In the genomic region with DNA sequence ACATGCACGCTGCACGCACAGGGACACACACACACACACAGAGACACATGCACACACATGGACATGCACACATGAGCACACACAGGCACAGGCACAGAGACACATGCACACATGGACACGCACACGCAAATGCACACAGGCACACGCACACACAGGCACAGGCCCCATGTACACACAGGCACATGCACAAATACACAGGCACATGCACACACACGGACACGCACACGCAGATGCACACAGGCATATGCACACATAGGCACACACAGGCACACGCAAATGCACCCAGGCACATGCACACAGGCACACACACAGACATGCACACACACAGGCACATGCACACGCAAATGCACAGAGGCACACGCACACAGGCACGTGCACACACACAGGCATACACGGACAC, we compare ENCODE assay signal across 23 cellular contexts. TPM values are rescaled to one million over a fixed set of nuclear protein-coding genes. Genes with fewer than 3 reads are reported as not detected.
"Had no signal": no experiment of that assay in that cellular context is flagged by ENCODE, and none has a peak within 500 bp of the region (broad histone marks: within the 10 kb centered on the region; RNA-seq: fewer than 3 reads in every experiment).

No MANE protein-coding gene starts in this region.

- H3K27me3 ChIP-seq: body of pancreas, dorsolateral prefrontal cortex, left lung, sigmoid colon, testis had no signal

- ATAC-seq: activated CD8-positive, alpha-beta T cell treated with anti-CD3 and anti-CD28 coated beads for 36 hours; activated T-helper 17 cell treated with anti-CD3 and anti-CD28 coated beads, Interleukin-2, amount 50 U/mL, for 72 hours; body of pancreas; left lung; stimulated activated effector memory CD8-positive, alpha-beta T cell treated with anti-CD3 and anti-CD28 coated beads, Interleukin-12 subunit alpha, Interleukin-12 subunit beta, amount 100 ng/mL, for 72 hours had no signal

- H3K27ac Mint-ChIP-seq: activated CD4-positive, alpha-beta T cell treated with anti-CD3 and anti-CD28 coated beads, Interleukin-2, amount 10 ng/mL, durations not matched to agents 24 days and 14 days; activated CD8-positive, alpha-beta T cell treated with anti-CD3 and anti-CD28 coated beads for 36 hours; activated naive CD8-positive, alpha-beta T cell treated with anti-CD3 and anti-CD28 coated beads for 36 hours; activated T-helper 17 cell treated with anti-CD3 and anti-CD28 coated beads, Interleukin-2, amount 50 U/mL, for 72 hours; stimulated activated effector memory CD8-positive, alpha-beta T cell treated with anti-CD3 and anti-CD28 coated beads, Interleukin-12 subunit alpha, Interleukin-12 subunit beta, amount 100 ng/mL, for 72 hours; T-helper 2 cell treated with Interferon-gamma antibody and Interleukin-4, amounts not matched to agents 5 μg/mL and 100 μg/mL, for 36 hours; WTC11 had no signal

- H3K9ac ChIP-seq: parathyroid adenoma had no signal

- H3K9me3 ChIP-seq: body of pancreas, left lung, neutrophil, sigmoid colon, testis had no signal

- H3K36me3 ChIP-seq: neutrophil, sigmoid colon had no signal

- DNase-seq: activated CD4-positive, alpha-beta T cell treated with anti-CD3 and anti-CD28 coated beads, Interleukin-2, amount 10 ng/mL, durations not matched to agents 24 days and 14 days; activated CD8-positive, alpha-beta T cell treated with anti-CD3 and anti-CD28 coated beads for 36 hours; activated naive CD4-positive, alpha-beta T cell; activated naive CD8-positive, alpha-beta T cell treated with anti-CD3 and anti-CD28 coated beads for 36 hours; activated T-cell treated with anti-CD3 and anti-CD28 coated beads, Interleukin-2, amount 50 U/mL, for 1 hour; body of pancreas; caudate nucleus; dorsolateral prefrontal cortex; foreskin fibroblast; hypothalamus; mammary epithelial cell; sigmoid colon; stimulated activated CD4-positive, alpha-beta T cell treated with anti-CD3 and anti-CD28 coated beads, Interleukin-4, amount 100 ng/mL, for 24 hours; testis had no signal

- H3K79me2 ChIP-seq: parathyroid adenoma had no signal

- H3K36me3 Mint-ChIP-seq: activated naive CD8-positive, alpha-beta T cell treated with anti-CD3 and anti-CD28 coated beads for 36 hours; stimulated activated effector memory CD8-positive, alpha-beta T cell treated with anti-CD3 and anti-CD28 coated beads, Interleukin-12 subunit alpha, Interleukin-12 subunit beta, amount 100 ng/mL, for 72 hours; WTC11 had no signal

- H3K27me3 Mint-ChIP-seq: activated CD4-positive, alpha-beta T cell treated with anti-CD3 and anti-CD28 coated beads, Interleukin-2, amount 10 ng/mL, durations not matched to agents 24 days and 14 days; activated CD8-positive, alpha-beta T cell treated with anti-CD3 and anti-CD28 coated beads for 36 hours; activated naive CD8-positive, alpha-beta T cell treated with anti-CD3 and anti-CD28 coated beads for 36 hours; activated T-helper 17 cell treated with anti-CD3 and anti-CD28 coated beads, Interleukin-2, amount 50 U/mL, for 72 hours had no signal

- H3K4me3 Mint-ChIP-seq: activated CD4-positive, alpha-beta T cell treated with anti-CD3 and anti-CD28 coated beads, Interleukin-2, amount 10 ng/mL, durations not matched to agents 24 days and 14 days; activated CD8-positive, alpha-beta T cell treated with anti-CD3 and anti-CD28 coated beads for 36 hours; activated naive CD8-positive, alpha-beta T cell treated with anti-CD3 and anti-CD28 coated beads for 36 hours; activated T-helper 17 cell treated with anti-CD3 and anti-CD28 coated beads, Interleukin-2, amount 50 U/mL, for 72 hours; stimulated activated effector memory CD8-positive, alpha-beta T cell treated with anti-CD3 and anti-CD28 coated beads, Interleukin-12 subunit alpha, Interleukin-12 subunit beta, amount 100 ng/mL, for 72 hours; T-helper 2 cell treated with Interferon-gamma antibody and Interleukin-4, amounts not matched to agents 5 μg/mL and 100 μg/mL, for 36 hours; WTC11 had no signal

- H2AFZ ChIP-seq: parathyroid adenoma had no signal

- H3K4me3 ChIP-seq: body of pancreas, dorsolateral prefrontal cortex, left lung, sigmoid colon, testis had no signal

- H3K4me1 ChIP-seq: body of pancreas, parathyroid adenoma had no signal

- H3K9me3 Mint-ChIP-seq: activated CD4-positive, alpha-beta T cell treated with anti-CD3 and anti-CD28 coated beads, Interleukin-2, amount 10 ng/mL, durations not matched to agents 24 days and 14 days; activated CD8-positive, alpha-beta T cell treated with anti-CD3 and anti-CD28 coated beads for 36 hours; activated naive CD8-positive, alpha-beta T cell treated with anti-CD3 and anti-CD28 coated beads for 36 hours; activated T-helper 17 cell treated with anti-CD3 and anti-CD28 coated beads, Interleukin-2, amount 50 U/mL, for 72 hours; stimulated activated effector memory CD8-positive, alpha-beta T cell treated with anti-CD3 and anti-CD28 coated beads, Interleukin-12 subunit alpha, Interleukin-12 subunit beta, amount 100 ng/mL, for 72 hours; T-helper 2 cell treated with Interferon-gamma antibody and Interleukin-4, amounts not matched to agents 5 μg/mL and 100 μg/mL, for 36 hours; WTC11 had no signal

- H3K27ac ChIP-seq: body of pancreas, dorsolateral prefrontal cortex, epithelial cell of prostate, left lung, neutrophil, parathyroid adenoma, sigmoid colon, testis had no signal

- H3K4me1 Mint-ChIP-seq: activated CD4-positive, alpha-beta T cell treated with anti-CD3 and anti-CD28 coated beads, Interleukin-2, amount 10 ng/mL, durations not matched to agents 24 days and 14 days; activated T-helper 17 cell treated with anti-CD3 and anti-CD28 coated beads, Interleukin-2, amount 50 U/mL, for 72 hours; WTC11 had no signal

RNA-seq across cellular contexts. Expression of gene HTRA3, which starts 30.3 kb away (rescaled TPM):
- total RNA-seq: activated CD4-positive, alpha-beta T cell treated with anti-CD3 and anti-CD28 coated beads, Interleukin-2, amount 10 ng/mL, durations not matched to agents 24 days and 14 days; activated naive CD8-positive, alpha-beta T cell treated with anti-CD3 and anti-CD28 coated beads for 36 hours; activated T-helper 17 cell treated with anti-CD3 and anti-CD28 coated beads, Interleukin-2, amount 50 U/mL, for 72 hours; mononuclear cell had no signal
- polyA plus RNA-seq: mammary epithelial cell had no signal
